Comparison of ENCODE assay signal across 15 cellular contexts in the genomic region with DNA sequence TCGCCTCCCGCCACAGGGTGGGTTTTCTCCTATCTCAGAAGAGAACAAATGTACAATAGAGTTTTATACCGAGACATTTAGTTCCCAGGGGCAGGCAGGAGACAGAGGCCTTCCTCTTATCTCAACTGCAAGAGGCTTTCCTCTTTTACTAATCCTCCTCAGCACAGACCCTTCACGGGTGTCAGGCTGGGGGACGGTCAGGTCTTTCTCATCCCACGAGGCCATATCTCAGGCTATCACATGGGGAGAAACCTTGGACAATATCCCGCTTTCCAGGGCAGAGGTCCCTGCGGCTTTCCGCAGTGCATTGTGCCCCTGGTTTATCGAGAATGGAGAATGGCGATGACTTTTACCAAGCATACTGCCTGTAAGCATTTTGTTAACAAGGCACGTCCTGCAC. TPM values are rescaled to one million over a fixed set of nuclear protein-coding genes. Genes with fewer than 3 reads are reported as not detected.
"Had no signal": no experiment of that assay in that cellular context is flagged by ENCODE, and none has a peak within 500 bp of the region (broad histone marks: within the 10 kb centered on the region; RNA-seq: fewer than 3 reads in every experiment).

No MANE protein-coding gene starts in this region.

RNA-seq across cellular contexts. Expression of a gene that starts 10.3 kb away (rescaled TPM):
- total RNA-seq: stomach, subcutaneous adipose tissue, suprapubic skin, temporal lobe, thoracic aorta, thyroid gland, tibial nerve, transverse colon, upper lobe of left lung, upper lobe of right lung, ureter, urinary bladder, vagina had no signal
- polyA plus RNA-seq: stomach, thymus, urinary bladder had no signal

RNA-seq across cellular contexts. Expression of a gene that starts 23.9 kb away (rescaled TPM):
- total RNA-seq: stomach, subcutaneous adipose tissue, suprapubic skin, temporal lobe, thoracic aorta, thyroid gland, tibial nerve, transverse colon, upper lobe of left lung, upper lobe of right lung, ureter, urinary bladder, uterus, vagina had no signal
- polyA plus RNA-seq: stomach, urinary bladder had no signal

RNA-seq across cellular contexts. Expression of a gene that starts 44.6 kb away (rescaled TPM):
- total RNA-seq: stomach, subcutaneous adipose tissue, suprapubic skin, temporal lobe, thoracic aorta, thyroid gland, tibial nerve, transverse colon, upper lobe of left lung, upper lobe of right lung, ureter, urinary bladder, uterus, vagina had no signal
- polyA plus RNA-seq: urinary bladder had no signal
